In genomic region chr19:3172680-3173015, GRCh38 we compare ENCODE assay signal across 13 cellular contexts. TPM values are rescaled to one million over a fixed set of nuclear protein-coding genes. Genes with fewer than 3 reads are reported as not detected.
A peak's percentile ranks its signal among the peaks of the same experiment; 100 is the strongest.
DNase-seq lines count a peak whose midpoint lies in the region; ATAC-seq, FAIRE-seq and TF ChIP-seq lines count a peak whose summit lies in the region.
"Not testable (repeated sequence)": the region's sequence is repeated elsewhere in the genome, so short reads cannot be mapped to it uniquely, and the experiment has no call there.
"Had no signal": no experiment of that assay in that cellular context is flagged by ENCODE, and none has a peak within 500 bp of the region (broad histone marks: within the 10 kb centered on the region; RNA-seq: fewer than 3 reads in every experiment).

No MANE protein-coding gene starts in this region.

- TF ChIP-seq POLR2A in A549 (IDR thresholded peaks at IDR 0.05; ENCODE audit: low read length); HepG2 (IDR thresholded peaks at IDR 0.05; ENCODE audit: insufficient read depth in 1 of 2, low read depth in 2 of 2, low read length in 2 of 2): not testable (repeated sequence)

- not testable (repeated sequence) for H3K4me3 Mint-ChIP-seq in CD4-positive, CD25-positive, alpha-beta regulatory T cell; T-helper 17 cell; MCF 10A (ENCODE audit: unreplicated experiment)

- not testable (repeated sequence) for H3K14ac ChIP-seq in neuronal stem cell (ENCODE audit: low read length)

- H3K36me3 ChIP-seq in CD4-positive, CD25-positive, alpha-beta regulatory T cell (ENCODE audit: control insufficient read depth, insufficient read depth, low read length); HepG2 (replicated peaks in 1 of 2; ENCODE audit: control insufficient read depth in 1 of 2, insufficient read depth in 2 of 2, low read length in 2 of 2); neuronal stem cell (replicated peaks in 1 of 2; ENCODE audit: control insufficient read depth in 2 of 2, insufficient read depth in 2 of 2, low read length in 2 of 2); urinary bladder (ENCODE audit: insufficient read depth): not testable (repeated sequence)

- 90% methylated on average over 6 of the region's 7 CpGs for WGBS in A549 (ENCODE audit: missing lambda C conversion rate)
- 51% methylated on average over 5 of the region's 7 CpGs for WGBS in HepG2 (ENCODE audit: low lambda C conversion rate)
- no CpG with 5 or more reads among the region's 7 CpGs for WGBS in neuronal stem cell (ENCODE audit: extremely low coverage in 2 of 2, insufficient read length in 2 of 2, insufficient replicate concordance in 1 of 2), 2 donors
- 76% methylated on average over 7 of the region's 7 CpGs for WGBS in urinary bladder

- not testable (repeated sequence) for H3K36me3 Mint-ChIP-seq in CD4-positive, CD25-positive, alpha-beta regulatory T cell; T-helper 17 cell (ENCODE audit: low read depth); MCF 10A (ENCODE audit: insufficient read depth, unreplicated experiment)

- H4K91ac ChIP-seq in neuronal stem cell (ENCODE audit: low read depth, low read length, poor library complexity) = not testable (repeated sequence)

- intact Hi-C loops in MCF 10A (cut with micrococcal nuclease); HepG2 (cut with micrococcal nuclease; ENCODE audit: unreplicated experiment): not testable (repeated sequence)

- not testable (repeated sequence) for H3K4ac ChIP-seq in neuronal stem cell (ENCODE audit: low read length)

- not testable (repeated sequence) for H3K9me3 ChIP-seq in A549; CD4-positive, CD25-positive, alpha-beta regulatory T cell (ENCODE audit: control insufficient read depth in 2 of 2, low read length in 2 of 2); T-helper 17 cell (ENCODE audit: control insufficient read depth, low read length, poor library complexity, severe bottlenecking); HepG2 (ENCODE audit: low read length); neuronal stem cell (replicated peaks in 1 of 2; ENCODE audit: control insufficient read depth in 2 of 2, insufficient read depth in 1 of 2, low read depth in 1 of 2, low read length in 2 of 2)

- H3K23ac ChIP-seq in neuronal stem cell (ENCODE audit: low read depth, low read length, poor library complexity) = not testable (repeated sequence)

- H4K8ac ChIP-seq in neuronal stem cell (ENCODE audit: low read depth, low read length) = not testable (repeated sequence)

- not testable (repeated sequence) for H2AK5ac ChIP-seq in neuronal stem cell (ENCODE audit: low read depth, low read length)

- not testable (repeated sequence) for H3K27me3 Mint-ChIP-seq in CD4-positive, CD25-positive, alpha-beta regulatory T cell; T-helper 17 cell; MCF 10A (ENCODE audit: insufficient read depth, unreplicated experiment)

- H3K79me1 ChIP-seq in neuronal stem cell (ENCODE audit: low read depth, low read length) = not testable (repeated sequence)

- H3K4me1 ChIP-seq in A549 = peaks cover 31% of the 10 kb centered on the region
- H3K4me1 ChIP-seq in CD4-positive, CD25-positive, alpha-beta regulatory T cell (ENCODE audit: control insufficient read depth, insufficient read depth, low read length, poor library complexity, severe bottlenecking) = peaks cover 20% of the 10 kb centered on the region
- H3K4me1 ChIP-seq in HepG2 (ENCODE audit: insufficient read depth, low read length) = peaks cover 48% of the 10 kb centered on the region
- H3K4me1 ChIP-seq in neuronal stem cell (ENCODE audit: control insufficient read depth in 2 of 2, insufficient read depth in 1 of 2, low read depth in 1 of 2, low read length in 2 of 2); urinary bladder (ENCODE audit: insufficient read depth): not testable (repeated sequence)

- peak overlapping the region; percentile 45 to 79; a peak in 4 of 6 replicates for H3K27ac ChIP-seq in A549
- H3K27ac ChIP-seq in CD4-positive, CD25-positive, alpha-beta regulatory T cell (ENCODE audit: insufficient read depth, low read length, poor library complexity, severe bottlenecking); HepG2 (ENCODE audit: extremely low read length, insufficient read depth, low read length); neuronal stem cell (replicated peaks; ENCODE audit: low read length): not testable (repeated sequence)
- H3K27ac ChIP-seq in urinary bladder (ENCODE audit: low read depth) = peak overlapping the region; percentile 43

- not testable (repeated sequence) for TF ChIP-seq CTCF in A549 (IDR thresholded peaks at IDR 0.05); MCF 10A (IDR thresholded peaks at IDR 0.05; ENCODE audit: unreplicated experiment); HepG2 (CRISPR knock-in tag; IDR thresholded peaks at IDR 0.05)

- peak overlapping the region; percentile 59 for H3K18ac ChIP-seq in neuronal stem cell (ENCODE audit: low read length)

- not testable (repeated sequence) for H3K4me2 ChIP-seq in A549; neuronal stem cell (ENCODE audit: insufficient read depth, low read length, poor library complexity, severe bottlenecking)
- peak overlapping the region; percentile 57 for H3K4me2 ChIP-seq in HepG2 (ENCODE audit: low read depth, low read length)

- not testable (repeated sequence) for TF ChIP-seq EP300 in A549 (IDR thresholded peaks at IDR 0.05); HepG2 (IDR thresholded peaks at IDR 0.05; ENCODE audit: low read depth in 2 of 2, low read length in 2 of 2); HepG2 (CRISPR knock-in tag; IDR thresholded peaks at IDR 0.05; ENCODE audit: borderline replicate concordance)

- CTCF ChIA-PET in A549 (lab: Yijun Ruan, JAX); HepG2 (lab: Yijun Ruan, JAX; ENCODE audit: low intra/inter-chr PET ratio, low total read pairs): not testable (repeated sequence)
- CTCF ChIA-PET in MCF 10A (lab: Yijun Ruan, JAX) = interaction anchor here (1.4 to 1.7 kb wide), 2 partner anchors 9 to 21 kb away, joined by 5 to 6 read pairs; no protein-coding TSS in a partner anchor

- H2AFZ ChIP-seq in HepG2 (ENCODE audit: low read length); neuronal stem cell (ENCODE audit: low read length): not testable (repeated sequence)

- not testable (repeated sequence) for H3K27me3 ChIP-seq in CD4-positive, CD25-positive, alpha-beta regulatory T cell (ENCODE audit: control insufficient read depth, insufficient read depth, low read length); HepG2 (ENCODE audit: control insufficient read depth in 1 of 2, insufficient read depth in 2 of 2, low read length in 2 of 2); neuronal stem cell (ENCODE audit: control insufficient read depth in 3 of 3, insufficient read depth in 3 of 3, low read depth in 1 of 3, low read length in 3 of 3)

- in situ Hi-C loops in HepG2 (cut with HindIII; ENCODE audit: extremely low pct_ligation_motif_present, low pct_unique_long_range_greater_than_20kb) = not testable (repeated sequence)

- H2BK15ac ChIP-seq in neuronal stem cell (ENCODE audit: low read length) = not testable (repeated sequence)

- H3K9ac ChIP-seq in HepG2 (ENCODE audit: insufficient read depth, low read depth, low read length); neuronal stem cell (ENCODE audit: low read depth, low read length, poor library complexity): not testable (repeated sequence)

- not testable (repeated sequence) for BruUV-seq in MCF 10A (replicated peaks; lab: Mats Ljungman, UMichigan); HepG2 (replicated peaks; lab: Mats Ljungman, UMichigan)

- not testable (repeated sequence) for H3K9me3 Mint-ChIP-seq in CD4-positive, CD25-positive, alpha-beta regulatory T cell; MCF 10A (ENCODE audit: unreplicated experiment)

- H3K79me2 ChIP-seq in HepG2 (ENCODE audit: insufficient read depth, low read length) = not testable (repeated sequence)

- not testable (repeated sequence) for H2BK12ac ChIP-seq in neuronal stem cell (ENCODE audit: low read length)

- H2BK120ac ChIP-seq in neuronal stem cell (ENCODE audit: low read depth, low read length) = not testable (repeated sequence)

- not testable (repeated sequence) for H3K4me3 ChIP-seq in A549; CD4-positive, CD25-positive, alpha-beta regulatory T cell (ENCODE audit: low read depth, low read length); neuronal stem cell (ENCODE audit: low read length in 2 of 2); urinary bladder (ENCODE audit: low read depth, low read length)
- peak overlapping the region in 1 of 3 experiments; percentile 33; a peak in 1 of 6 replicates for H3K4me3 ChIP-seq in HepG2 (replicated peaks in 1 of 3; ENCODE audit: insufficient read depth in 1 of 3, low read depth in 2 of 3, low read length in 3 of 3)

- H4K20me1 ChIP-seq in HepG2 (ENCODE audit: insufficient read depth, low read length) = not testable (repeated sequence)

- DNase-seq in A549 (ENCODE audit: low read depth in 1 of 2, low spot score in 1 of 2); CD4-positive, CD25-positive, alpha-beta regulatory T cell; T-helper 17 cell; MCF 10A (ENCODE audit: unreplicated experiment); HepG2 (ENCODE audit: low spot score); neuronal stem cell (ENCODE audit: low spot score): not testable (repeated sequence)
- peak; percentile 28 for DNase-seq in NAMALWA (ENCODE audit: low spot score)

- FAIRE-seq in A549 (lab: Jason Lieb, UNC); HepG2 (lab: Jason Lieb, UNC): not testable (repeated sequence)

- H3K27ac Mint-ChIP-seq in CD4-positive, CD25-positive, alpha-beta regulatory T cell = peak overlapping the region in 2 of 3 donors; percentile 69 to 82
- peak overlapping the region; percentile 75 for H3K27ac Mint-ChIP-seq in T-helper 17 cell
- peak overlapping the region; percentile 92 for H3K27ac Mint-ChIP-seq in MCF 10A (ENCODE audit: low read depth, unreplicated experiment)

- peaks cover 0 to 41% (median 21%) of the 10 kb centered on the region in 4 donors for H3K4me1 Mint-ChIP-seq in CD4-positive, CD25-positive, alpha-beta regulatory T cell
- H3K4me1 Mint-ChIP-seq in T-helper 17 cell (peaks cover 24% of the 10 kb centered on the region), MCF 10A (ENCODE audit: insufficient read depth, unreplicated experiment) (peaks cover 21% of the 10 kb centered on the region)

- not testable (repeated sequence) for H2BK5ac ChIP-seq in neuronal stem cell (ENCODE audit: low read length)

- TF ChIP-seq RAD21 in A549 (conservative IDR thresholded peaks at IDR 0.05 in 1 of 2, IDR thresholded peaks at IDR 0.05 in 1 of 2); HepG2 (CRISPR knock-in tag; IDR thresholded peaks at IDR 0.05): not testable (repeated sequence)

- not testable (repeated sequence) for ATAC-seq in A549; CD4-positive, CD25-positive, alpha-beta regulatory T cell (ENCODE audit: low read depth in 2 of 2); T-helper 17 cell; HepG2

- POLR2A ChIA-PET in A549 (lab: Yijun Ruan, JAX) = not testable (repeated sequence)
- POLR2A ChIA-PET in MCF 10A (lab: Yijun Ruan, JAX) = interaction anchor here (0.9 kb wide), 1 partner anchor 31 kb away, joined by 3 read pairs; no protein-coding TSS in a partner anchor
- POLR2A ChIA-PET in HepG2 (lab: Yijun Ruan, JAX) = interaction anchor here (0.7 kb wide), 1 partner anchor 11 kb away, joined by 3 read pairs; no protein-coding TSS in a partner anchor

RNA-seq across cellular contexts. Expression of gene S1PR4, which starts 5.9 kb away (rescaled TPM):
- 0.09 TPM in 1 of 2 replicates, not detected in the other for polyA plus RNA-seq in A549 (2011; rRNA removed)
- polyA plus RNA-seq in A549 (2012; cell fraction: cytosol; rRNA removed) = 0.19 and 0.22 TPM in 2 replicates
- polyA plus RNA-seq in A549 (2012; cell fraction: nucleus; rRNA removed) = 0.77 and 1.0 TPM in 2 replicates
- polyA plus RNA-seq in A549 (2017; fragmentation: RNase III; extraction: RNeasy Plus Mini Kit Qiagen cat#74134 plus additional on column Dnase treatment) = 0.08 to 0.33 TPM (median 0.17 TPM) in 3 replicates
- polyA minus RNA-seq in A549 (2011; rRNA and poly(A)+ RNA removed) = not detected in 2 replicates
- total RNA-seq in CD4-positive, CD25-positive, alpha-beta regulatory T cell = 159 TPM
- polyA plus RNA-seq in CD4-positive, CD25-positive, alpha-beta regulatory T cell = 100 to 1,000 TPM; 706 to 902 (median 799) TPM
- total RNA-seq in T-helper 17 cell = 10 to 100 TPM; 83.1 to 97.0 TPM
- total RNA-seq in MCF 10A (2022) = 0.39 and 0.44 TPM in 2 replicates
- total RNA-seq in HepG2 (2016; rRNA removed; fragmentation: Illumina TruSeq; extraction: Trizol) = 0.07 TPM in 1 of 2 replicates, not detected in the other
- not detected in 2 replicates for total RNA-seq in HepG2 (2016; cell fraction: cytosol; rRNA removed; fragmentation: Illumina TruSeq; extraction: Trizol; ENCODE audit: low read depth)
- 0.09 TPM in 1 of 2 replicates, not detected in the other for total RNA-seq in HepG2 (2016; cell fraction: insoluble cytoplasmic fraction; rRNA removed; fragmentation: Illumina TruSeq; extraction: Trizol)
- total RNA-seq in HepG2 (2016; cell fraction: membrane; rRNA removed; fragmentation: Illumina TruSeq; extraction: Trizol) = not detected in 2 replicates
- total RNA-seq in HepG2 (2016; cell fraction: nucleus; rRNA removed; fragmentation: Illumina TruSeq; extraction: Trizol) = not detected in 2 replicates
- polyA plus RNA-seq in HepG2 (2011; rRNA removed) = 0.09 and 0.33 TPM in 2 replicates
- not detected in 2 replicates for polyA plus RNA-seq in HepG2 (2011; cell fraction: cytosol; rRNA removed)
- polyA plus RNA-seq in HepG2 (2011; cell fraction: nucleus; rRNA removed) = 1.2 and 1.8 TPM in 2 replicates
- not detected in 2 replicates for polyA plus RNA-seq in HepG2 (2012)
- not detected in 2 replicates for polyA plus RNA-seq in HepG2 (2016; cell fraction: cytosol; fragmentation: Illumina TruSeq; extraction: Trizol; ENCODE audit: low read depth)
- not detected in 2 replicates for polyA plus RNA-seq in HepG2 (2016; cell fraction: insoluble cytoplasmic fraction; fragmentation: Illumina TruSeq; extraction: Trizol; ENCODE audit: low read depth)
- not detected in 2 replicates for polyA plus RNA-seq in HepG2 (2016; cell fraction: membrane; fragmentation: Illumina TruSeq; extraction: Trizol; ENCODE audit: low read depth)
- 0.29 TPM in 1 of 2 replicates, not detected in the other for polyA plus RNA-seq in HepG2 (2016; cell fraction: nucleus; fragmentation: Illumina TruSeq; extraction: Trizol; ENCODE audit: insufficient read depth, low read depth)
- 0.19 TPM in 1 of 2 replicates, not detected in the other for polyA minus RNA-seq in HepG2 (2011; rRNA and poly(A)+ RNA removed; ENCODE audit: low replicate concordance)
- not detected in 2 replicates for polyA minus RNA-seq in HepG2 (2011; cell fraction: cytosol; rRNA and poly(A)+ RNA removed)
- 0.25 TPM in 1 of 2 replicates, not detected in the other for polyA minus RNA-seq in HepG2 (2011; cell fraction: nucleus; rRNA and poly(A)+ RNA removed)
- not detected for polyA plus RNA-seq in neuronal stem cell (2013, experiment 1 of 2)
- polyA plus RNA-seq in neuronal stem cell (2013, experiment 2 of 2) = not detected
- 0.74 TPM for total RNA-seq in urinary bladder
- 3.4 TPM for polyA plus RNA-seq in urinary bladder
- total RNA-seq: Caco-2, H1, HFFc6 had no signal
- polyA plus RNA-seq: H1 had no signal

RNA-seq across cellular contexts. Expression of gene NCLN, which starts 13.1 kb away (rescaled TPM):
- polyA plus RNA-seq in A549 (2011; rRNA removed) (22.8 and 27.6 TPM in 2 replicates), A549 (2017; fragmentation: RNase III; extraction: RNeasy Plus Mini Kit Qiagen cat#74134 plus additional on column Dnase treatment) (55.5 to 58.5 TPM (median 55.5 TPM) in 3 replicates), HepG2 (2011; rRNA removed) (42.6 and 55.5 TPM in 2 replicates), urinary bladder (30.5 TPM)
- 67.0 and 93.6 TPM in 2 replicates for polyA plus RNA-seq in A549 (2012; cell fraction: cytosol; rRNA removed)
- 158 and 222 TPM in 2 replicates for polyA plus RNA-seq in A549 (2012; cell fraction: nucleus; rRNA removed)
- 22.9 and 32.2 TPM in 2 replicates for polyA minus RNA-seq in A549 (2011; rRNA and poly(A)+ RNA removed)
- total RNA-seq in CD4-positive, CD25-positive, alpha-beta regulatory T cell = 48.0 TPM
- polyA plus RNA-seq in CD4-positive, CD25-positive, alpha-beta regulatory T cell = 10 to 100 TPM; 13.3 to 30.8 (median 20.4) TPM
- total RNA-seq in T-helper 17 cell (10 to 100 TPM; 47.8 to 50.6 TPM), MCF 10A (2022) (72.1 and 84.1 TPM in 2 replicates), HepG2 (2016; rRNA removed; fragmentation: Illumina TruSeq; extraction: Trizol) (20.0 and 56.0 TPM in 2 replicates), urinary bladder (10.5 TPM)
- 14.5 and 16.6 TPM in 2 replicates for total RNA-seq in HepG2 (2016; cell fraction: cytosol; rRNA removed; fragmentation: Illumina TruSeq; extraction: Trizol; ENCODE audit: low read depth)
- 22.2 and 58.2 TPM in 2 replicates for total RNA-seq in HepG2 (2016; cell fraction: insoluble cytoplasmic fraction; rRNA removed; fragmentation: Illumina TruSeq; extraction: Trizol)
- 36.2 and 36.4 TPM in 2 replicates for total RNA-seq in HepG2 (2016; cell fraction: membrane; rRNA removed; fragmentation: Illumina TruSeq; extraction: Trizol)
- total RNA-seq in HepG2 (2016; cell fraction: nucleus; rRNA removed; fragmentation: Illumina TruSeq; extraction: Trizol) = 45.5 and 60.9 TPM in 2 replicates
- 34.0 and 56.6 TPM in 2 replicates for polyA plus RNA-seq in HepG2 (2011; cell fraction: cytosol; rRNA removed)
- polyA plus RNA-seq in HepG2 (2011; cell fraction: nucleus; rRNA removed) = 87.2 and 112 TPM in 2 replicates
- 29.1 and 45.2 TPM in 2 replicates for polyA plus RNA-seq in HepG2 (2012)
- 21.6 and 23.7 TPM in 2 replicates for polyA plus RNA-seq in HepG2 (2016; cell fraction: cytosol; fragmentation: Illumina TruSeq; extraction: Trizol; ENCODE audit: low read depth)
- 19.8 and 29.4 TPM in 2 replicates for polyA plus RNA-seq in HepG2 (2016; cell fraction: insoluble cytoplasmic fraction; fragmentation: Illumina TruSeq; extraction: Trizol; ENCODE audit: low read depth)
- 31.3 and 31.9 TPM in 2 replicates for polyA plus RNA-seq in HepG2 (2016; cell fraction: membrane; fragmentation: Illumina TruSeq; extraction: Trizol; ENCODE audit: low read depth)
- polyA plus RNA-seq in HepG2 (2016; cell fraction: nucleus; fragmentation: Illumina TruSeq; extraction: Trizol; ENCODE audit: insufficient read depth, low read depth) = 109 and 110 TPM in 2 replicates
- polyA minus RNA-seq in HepG2 (2011; rRNA and poly(A)+ RNA removed; ENCODE audit: low replicate concordance) = 99.1 and 126 TPM in 2 replicates
- 41.8 and 46.2 TPM in 2 replicates for polyA minus RNA-seq in HepG2 (2011; cell fraction: cytosol; rRNA and poly(A)+ RNA removed)
- 16.4 and 18.6 TPM in 2 replicates for polyA minus RNA-seq in HepG2 (2011; cell fraction: nucleus; rRNA and poly(A)+ RNA removed)
- polyA plus RNA-seq in neuronal stem cell (2013, experiment 1 of 2) = 20.8 TPM
- polyA plus RNA-seq in neuronal stem cell (2013, experiment 2 of 2) = 20.9 TPM

RNA-seq across cellular contexts. Expression of gene GNA15, which starts 36.8 kb away (rescaled TPM):
- 0.06 and 0.07 TPM in 2 replicates for polyA plus RNA-seq in A549 (2011; rRNA removed)
- 0.07 and 0.10 TPM in 2 replicates for polyA plus RNA-seq in A549 (2012; cell fraction: cytosol; rRNA removed)
- polyA plus RNA-seq in A549 (2012; cell fraction: nucleus; rRNA removed) = 0.16 TPM in 1 of 2 replicates, not detected in the other
- 0.04 TPM in 1 of 3 replicates, not detected in the others for polyA plus RNA-seq in A549 (2017; fragmentation: RNase III; extraction: RNeasy Plus Mini Kit Qiagen cat#74134 plus additional on column Dnase treatment)
- polyA minus RNA-seq in A549 (2011; rRNA and poly(A)+ RNA removed) = not detected in 2 replicates
- 43.0 TPM for total RNA-seq in CD4-positive, CD25-positive, alpha-beta regulatory T cell
- 1 to 10 TPM; 4.1 to 8.0 (median 6.2) TPM for polyA plus RNA-seq in CD4-positive, CD25-positive, alpha-beta regulatory T cell
- total RNA-seq in T-helper 17 cell = 10 to 100 TPM; 28.7 to 54.1 TPM
- total RNA-seq in MCF 10A (2022) = 32.9 and 47.1 TPM in 2 replicates
- total RNA-seq in HepG2 (2016; rRNA removed; fragmentation: Illumina TruSeq; extraction: Trizol) = not detected in 2 replicates
- not detected in 2 replicates for total RNA-seq in HepG2 (2016; cell fraction: cytosol; rRNA removed; fragmentation: Illumina TruSeq; extraction: Trizol; ENCODE audit: low read depth)
- not detected in 2 replicates for total RNA-seq in HepG2 (2016; cell fraction: insoluble cytoplasmic fraction; rRNA removed; fragmentation: Illumina TruSeq; extraction: Trizol)
- not detected in 2 replicates for total RNA-seq in HepG2 (2016; cell fraction: membrane; rRNA removed; fragmentation: Illumina TruSeq; extraction: Trizol)
- total RNA-seq in HepG2 (2016; cell fraction: nucleus; rRNA removed; fragmentation: Illumina TruSeq; extraction: Trizol) = not detected in 2 replicates
- not detected in 2 replicates for polyA plus RNA-seq in HepG2 (2011; rRNA removed)
- 0.04 TPM in 1 of 2 replicates, not detected in the other for polyA plus RNA-seq in HepG2 (2011; cell fraction: cytosol; rRNA removed)
- polyA plus RNA-seq in HepG2 (2011; cell fraction: nucleus; rRNA removed) = not detected in 2 replicates
- polyA plus RNA-seq in HepG2 (2012) = not detected in 2 replicates
- polyA plus RNA-seq in HepG2 (2016; cell fraction: cytosol; fragmentation: Illumina TruSeq; extraction: Trizol; ENCODE audit: low read depth) = not detected in 2 replicates
- polyA plus RNA-seq in HepG2 (2016; cell fraction: insoluble cytoplasmic fraction; fragmentation: Illumina TruSeq; extraction: Trizol; ENCODE audit: low read depth) = not detected in 2 replicates
- 0.08 TPM in 1 of 2 replicates, not detected in the other for polyA plus RNA-seq in HepG2 (2016; cell fraction: membrane; fragmentation: Illumina TruSeq; extraction: Trizol; ENCODE audit: low read depth)
- polyA plus RNA-seq in HepG2 (2016; cell fraction: nucleus; fragmentation: Illumina TruSeq; extraction: Trizol; ENCODE audit: insufficient read depth, low read depth) = 0.22 TPM in 1 of 2 replicates, not detected in the other
- 0.10 and 0.61 TPM in 2 replicates for polyA minus RNA-seq in HepG2 (2011; rRNA and poly(A)+ RNA removed; ENCODE audit: low replicate concordance)
- not detected in 2 replicates for polyA minus RNA-seq in HepG2 (2011; cell fraction: cytosol; rRNA and poly(A)+ RNA removed)
- polyA minus RNA-seq in HepG2 (2011; cell fraction: nucleus; rRNA and poly(A)+ RNA removed) = not detected in 2 replicates
- 0.01 TPM for polyA plus RNA-seq in neuronal stem cell (2013, experiment 1 of 2)
- polyA plus RNA-seq in neuronal stem cell (2013, experiment 2 of 2) = not detected
- total RNA-seq in urinary bladder = 6.2 TPM
- polyA plus RNA-seq in urinary bladder = 9.6 TPM
- total RNA-seq: Caco-2, HFFc6 had no signal

RNA-seq across cellular contexts. Expression of gene CELF5, which starts 51.8 kb away (rescaled TPM):
- 0.31 and 0.42 TPM in 2 replicates for polyA plus RNA-seq in A549 (2011; rRNA removed)
- 0.25 and 0.27 TPM in 2 replicates for polyA plus RNA-seq in A549 (2012; cell fraction: cytosol; rRNA removed)
- 0.92 and 0.99 TPM in 2 replicates for polyA plus RNA-seq in A549 (2012; cell fraction: nucleus; rRNA removed)
- 0.61 to 0.87 TPM (median 0.75 TPM) in 3 replicates for polyA plus RNA-seq in A549 (2017; fragmentation: RNase III; extraction: RNeasy Plus Mini Kit Qiagen cat#74134 plus additional on column Dnase treatment)
- 0.08 TPM in 1 of 2 replicates, not detected in the other for polyA minus RNA-seq in A549 (2011; rRNA and poly(A)+ RNA removed)
- 0.17 TPM for total RNA-seq in CD4-positive, CD25-positive, alpha-beta regulatory T cell
- polyA plus RNA-seq in CD4-positive, CD25-positive, alpha-beta regulatory T cell = not detected
- total RNA-seq in T-helper 17 cell = under 1 TPM; 0.42 to 0.57 TPM
- 0.17 and 0.30 TPM in 2 replicates for total RNA-seq in MCF 10A (2022)
- total RNA-seq in HepG2 (2016; rRNA removed; fragmentation: Illumina TruSeq; extraction: Trizol) = 0.14 and 0.31 TPM in 2 replicates
- 0.35 TPM in 1 of 2 replicates, not detected in the other for total RNA-seq in HepG2 (2016; cell fraction: cytosol; rRNA removed; fragmentation: Illumina TruSeq; extraction: Trizol; ENCODE audit: low read depth)
- 0.16 and 0.30 TPM in 2 replicates for total RNA-seq in HepG2 (2016; cell fraction: insoluble cytoplasmic fraction; rRNA removed; fragmentation: Illumina TruSeq; extraction: Trizol)
- total RNA-seq in HepG2 (2016; cell fraction: membrane; rRNA removed; fragmentation: Illumina TruSeq; extraction: Trizol) = 0.12 and 0.28 TPM in 2 replicates
- total RNA-seq in HepG2 (2016; cell fraction: nucleus; rRNA removed; fragmentation: Illumina TruSeq; extraction: Trizol) = 0.66 and 0.68 TPM in 2 replicates
- polyA plus RNA-seq in HepG2 (2011; rRNA removed) = 0.84 and 0.91 TPM in 2 replicates
- polyA plus RNA-seq in HepG2 (2011; cell fraction: cytosol; rRNA removed) = 0.23 and 0.43 TPM in 2 replicates
- polyA plus RNA-seq in HepG2 (2011; cell fraction: nucleus; rRNA removed) = 3.4 and 3.5 TPM in 2 replicates
- polyA plus RNA-seq in HepG2 (2012) = 2.1 and 2.4 TPM in 2 replicates
- 0.07 and 0.20 TPM in 2 replicates for polyA plus RNA-seq in HepG2 (2016; cell fraction: cytosol; fragmentation: Illumina TruSeq; extraction: Trizol; ENCODE audit: low read depth)
- polyA plus RNA-seq in HepG2 (2016; cell fraction: insoluble cytoplasmic fraction; fragmentation: Illumina TruSeq; extraction: Trizol; ENCODE audit: low read depth) = 0.19 and 0.47 TPM in 2 replicates
- polyA plus RNA-seq in HepG2 (2016; cell fraction: membrane; fragmentation: Illumina TruSeq; extraction: Trizol; ENCODE audit: low read depth) = 0.15 and 0.30 TPM in 2 replicates
- 1.6 and 1.9 TPM in 2 replicates for polyA plus RNA-seq in HepG2 (2016; cell fraction: nucleus; fragmentation: Illumina TruSeq; extraction: Trizol; ENCODE audit: insufficient read depth, low read depth)
- polyA minus RNA-seq in HepG2 (2011; rRNA and poly(A)+ RNA removed; ENCODE audit: low replicate concordance) = 0.44 and 0.56 TPM in 2 replicates
- 0.40 TPM in 1 of 2 replicates, not detected in the other for polyA minus RNA-seq in HepG2 (2011; cell fraction: cytosol; rRNA and poly(A)+ RNA removed)
- polyA minus RNA-seq in HepG2 (2011; cell fraction: nucleus; rRNA and poly(A)+ RNA removed) = 0.75 and 0.77 TPM in 2 replicates
- polyA plus RNA-seq in neuronal stem cell (2013, experiment 1 of 2) = 16.6 TPM
- 17.4 TPM for polyA plus RNA-seq in neuronal stem cell (2013, experiment 2 of 2)
- 0.48 TPM for total RNA-seq in urinary bladder
- polyA plus RNA-seq in urinary bladder = 0.14 TPM
- total RNA-seq: HT1080 had no signal
- polyA plus RNA-seq: CD8-positive, alpha-beta memory T cell had no signal

Comparison
In these comparisons a context has a peak if more than half of its experiments do, and no peak if none do; other contexts are left out.
1. RNA of gene S1PR4, which starts 5.9 kb away (total RNA-seq): 159 TPM in CD4-positive, CD25-positive, alpha-beta regulatory T cell (single experiment) and 83.1 to 97.0 TPM in T-helper 17 cell; 0.74 TPM in urinary bladder (single experiment), 0.39 to 0.44 TPM in MCF 10A and 0.07 to 0.09 TPM in HepG2; every median in the first group is over 10 times any median in the second.
2. Peak in every context shown above with its lines, with median percentiles within 50 percentile points of each other: H3K27ac Mint-ChIP-seq.